In the genomic region with DNA sequence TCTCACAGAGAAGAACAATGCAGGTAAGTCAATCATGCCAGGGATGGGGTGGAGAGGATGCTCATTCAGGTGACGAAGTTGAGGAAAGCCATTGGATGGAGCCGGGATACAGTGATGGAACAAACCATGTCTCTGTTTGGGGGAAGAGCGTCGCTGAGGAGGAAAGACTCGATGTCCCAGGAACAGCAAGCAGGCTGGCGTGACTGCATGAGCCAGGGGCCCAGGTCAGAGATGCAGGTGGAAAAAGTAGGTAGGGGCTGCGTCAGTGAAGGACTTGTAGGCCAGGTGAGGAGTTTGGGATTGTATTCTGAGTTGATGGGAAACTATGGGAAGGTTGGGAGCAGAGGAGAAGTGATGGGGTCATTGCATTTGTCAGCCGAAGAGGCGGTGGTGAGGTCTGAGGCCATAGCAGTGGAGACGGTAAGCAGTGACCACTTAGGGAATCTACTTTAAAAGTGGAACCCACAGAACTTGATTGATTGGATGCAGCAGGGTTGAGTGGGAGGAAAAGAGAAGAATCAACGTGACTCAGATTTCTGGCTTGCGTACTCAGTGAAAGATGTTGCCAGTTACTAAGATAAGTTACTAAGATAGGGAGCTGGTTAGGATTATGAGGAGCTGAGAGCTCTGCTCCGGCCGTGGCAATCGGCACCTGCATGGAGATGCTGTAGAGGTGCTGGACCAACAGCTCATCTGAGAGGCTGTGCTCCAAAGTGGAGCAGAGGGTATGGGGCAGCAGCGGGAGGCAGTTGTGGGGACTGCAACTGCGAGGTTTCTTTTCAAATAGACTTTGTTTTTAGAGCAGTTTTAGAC, we compare ENCODE assay signal across 14 cellular contexts. TPM values are rescaled to one million over a fixed set of nuclear protein-coding genes. Genes with fewer than 3 reads are reported as not detected.
DNase-seq lines count a peak whose midpoint lies in the region; ATAC-seq and TF ChIP-seq lines count a peak whose summit lies in the region.
"Had no signal": no experiment of that assay in that cellular context is flagged by ENCODE, and none has a peak within 500 bp of the region (broad histone marks: within the 10 kb centered on the region; RNA-seq: fewer than 3 reads in every experiment).

No MANE protein-coding gene starts in this region.

- no peak overlapping the region for H4K8ac ChIP-seq in neuronal stem cell (ENCODE audit: low read depth, low read length)

- no peaks in the 10 kb centered on the region; the same call in 1 of the 2 replicates for H3K36me3 Mint-ChIP-seq in HFFc6 (ENCODE audit: low read depth)

- H3K23ac ChIP-seq in neuronal stem cell (ENCODE audit: low read depth, low read length, poor library complexity): no peak overlapping the region

- no peak for ATAC-seq in HG02981 (IDR thresholded peaks at IDR 0.05; ENCODE audit: unreplicated experiment)

- H2BK12ac ChIP-seq in neuronal stem cell (ENCODE audit: low read length): no peak overlapping the region

- H3K18ac ChIP-seq in neuronal stem cell (ENCODE audit: low read length): no peak overlapping the region

- no peak overlapping the region for H2BK120ac ChIP-seq in neuronal stem cell (ENCODE audit: low read depth, low read length)

- in situ Hi-C loops in transverse colon (cut with MboI; ENCODE audit: low pct_ligation_motif_present in 1 of 4, low pct_unique_long_range_greater_than_20kb in 1 of 4, low sequenced_read_pairs in 3 of 4): no loop called here

- H3K4me2 ChIP-seq in neuronal stem cell (ENCODE audit: insufficient read depth, low read length, poor library complexity, severe bottlenecking): no peak overlapping the region

- H3K14ac ChIP-seq in neuronal stem cell (ENCODE audit: low read length): no peak overlapping the region

- no peaks in the 10 kb centered on the region for H3K79me1 ChIP-seq in neuronal stem cell (ENCODE audit: low read depth, low read length)

- no peaks in the 10 kb centered on the region for H3K4me1 ChIP-seq in neuronal stem cell (ENCODE audit: control insufficient read depth in 2 of 2, insufficient read depth in 1 of 2, low read depth in 1 of 2, low read length in 2 of 2)
- peaks cover 0 to 6% (median 0%) of the 10 kb centered on the region in 4 donors for H3K4me1 ChIP-seq in transverse colon
- H3K4me1 ChIP-seq: pancreas had no signal

- no peak overlapping the region for H2BK5ac ChIP-seq in neuronal stem cell (ENCODE audit: low read length)

- H3K36me3 ChIP-seq in neuronal stem cell (replicated peaks in 1 of 2; ENCODE audit: control insufficient read depth in 2 of 2, insufficient read depth in 2 of 2, low read length in 2 of 2) (no peaks in the 10 kb centered on the region), transverse colon (no peaks in the 10 kb centered on the region)
- H3K36me3 ChIP-seq: pancreas, upper lobe of left lung had no signal

- peaks cover 10% of the 10 kb centered on the region for H3K4me1 Mint-ChIP-seq in HFFc6 (ENCODE audit: low read depth)

- H3K9ac ChIP-seq in neuronal stem cell (ENCODE audit: low read depth, low read length, poor library complexity): no peak overlapping the region

- H3K4me3 ChIP-seq in AG10803 (ENCODE audit: low read length) (no peak overlapping the region), fibroblast of villous mesenchyme (ENCODE audit: low read depth, low read length) (no peak overlapping the region), neuronal stem cell (ENCODE audit: low read length in 2 of 2) (no peak overlapping the region), transverse colon (no peak overlapping the region)
- H3K4me3 ChIP-seq: pancreas, upper lobe of left lung had no signal

- no peak for TF ChIP-seq POLR2A in transverse colon (IDR thresholded peaks at IDR 0.05)

- H3K4ac ChIP-seq in neuronal stem cell (ENCODE audit: low read length): no peak overlapping the region

- H2AFZ ChIP-seq in neuronal stem cell (ENCODE audit: low read length): no peak overlapping the region

- H3K4me3 Mint-ChIP-seq in HFFc6: no peak overlapping the region

- WGBS in neuronal stem cell (ENCODE audit: extremely low coverage in 2 of 2, insufficient read length in 2 of 2, insufficient replicate concordance in 1 of 2), 2 donors: no CpG with 5 or more reads among the region's 17 CpGs
- 74 to 81% methylated on average over 14 to 17 of the region's 17 CpGs for WGBS in transverse colon (ENCODE audit: low coverage in 1 of 2), 2 donors

- H3K27me3 ChIP-seq in neuronal stem cell (ENCODE audit: control insufficient read depth in 3 of 3, insufficient read depth in 3 of 3, low read depth in 1 of 3, low read length in 3 of 3): peaks cover 0 to 9% (median 0%) of the 10 kb centered on the region in 3 experiments
- no peaks in the 10 kb centered on the region for H3K27me3 ChIP-seq in transverse colon
- H3K27me3 ChIP-seq: upper lobe of left lung had no signal

- no peak overlapping the region for H2BK15ac ChIP-seq in neuronal stem cell (ENCODE audit: low read length)

- intact Hi-C loops in transverse colon (cut with DNase I; ENCODE audit: low total_unique reads): no loop called here

- H3K27ac Mint-ChIP-seq in HFFc6: no peak overlapping the region

- no peaks in the 10 kb centered on the region for H3K9me3 ChIP-seq in neuronal stem cell (replicated peaks in 1 of 2; ENCODE audit: control insufficient read depth in 2 of 2, insufficient read depth in 1 of 2, low read depth in 1 of 2, low read length in 2 of 2)
- no peaks in the 10 kb centered on the region for H3K9me3 ChIP-seq in transverse colon
- H3K9me3 ChIP-seq: pancreas, upper lobe of left lung had no signal

- H3K27ac ChIP-seq in neuronal stem cell (replicated peaks; ENCODE audit: low read length) (no peak overlapping the region), transverse colon (no peak overlapping the region)
- H3K27ac ChIP-seq: pancreas, upper lobe of left lung had no signal

- peak; percentile 28 for DNase-seq in AG10803 (ENCODE audit: low read depth)
- DNase-seq in HFFc6: peak; percentile 49
- DNase-seq in activated CD8-positive, alpha-beta memory T cell treated with anti-CD3 and anti-CD28 coated beads, Interleukin-2, amount 50 U/mL, for 48 hours: peak; percentile 61
- peak; percentile 67 for DNase-seq in fibroblast of villous mesenchyme (ENCODE audit: low read depth)
- DNase-seq in neuronal stem cell (ENCODE audit: low spot score): no peak
- no peak for DNase-seq in transverse colon
- DNase-seq in activated gamma-delta T cell treated with Interleukin-2 at 50 U/mL for 16 hours: no peak
- DNase-seq: erythroblast, NCI-H774, pancreas, upper lobe of left lung had no signal

- H4K91ac ChIP-seq in neuronal stem cell (ENCODE audit: low read depth, low read length, poor library complexity): no peak overlapping the region

- H2AK5ac ChIP-seq in neuronal stem cell (ENCODE audit: low read depth, low read length): no peak overlapping the region

- no peaks in the 10 kb centered on the region for H3K9me3 Mint-ChIP-seq in HFFc6

- TF ChIP-seq CTCF in AG10803 (conservative IDR thresholded peaks at IDR 0.05; ENCODE audit: low read length) (no peak), HFFc6 (IDR thresholded peaks at IDR 0.05) (no peak), fibroblast of villous mesenchyme (IDR thresholded peaks at IDR 0.05; ENCODE audit: insufficient read depth, low read depth, low read length) (no peak), transverse colon (IDR thresholded peaks at IDR 0.05) (no peak)

- H3K27me3 Mint-ChIP-seq in HFFc6 (ENCODE audit: insufficient read depth): peaks cover 58% of the 10 kb centered on the region

- TF ChIP-seq EP300 in transverse colon (IDR thresholded peaks at IDR 0.05; ENCODE audit: low read depth): no peak

RNA-seq across cellular contexts. Expression of a gene that starts 12.5 kb away (rescaled TPM):
- not detected for total RNA-seq in HFFc6 (2021; fragmentation: NEBNext Ultra II Directional; extraction: Animal tissue kit (Norgen Biotek cat#: 25700))
- total RNA-seq in fibroblast of villous mesenchyme: under 0.01 TPM in 1 of 2 replicates, not detected in the other
- polyA plus RNA-seq in neuronal stem cell (2013, experiment 1 of 2): not detected
- not detected for polyA plus RNA-seq in neuronal stem cell (2013, experiment 2 of 2)
- total RNA-seq in transverse colon: 1 to 10 TPM in 1 of 4 donors, under 1 TPM in 1, not detected in 2; 0.79 to 1.1 TPM
- total RNA-seq: LHCN-M2 had no signal
- polyA plus RNA-seq: keratinocyte had no signal

RNA-seq across cellular contexts. Expression of a gene that starts 14.1 kb away (rescaled TPM):
- 10 to 100 TPM; 53.4 to 75.2 (median 66.3) TPM for total RNA-seq in HFFc6 (2021; fragmentation: NEBNext Ultra II Directional; extraction: Animal tissue kit (Norgen Biotek cat#: 25700))
- total RNA-seq in fibroblast of villous mesenchyme (29.6 and 47.5 TPM in 2 replicates), transverse colon (10 to 100 TPM; 45.0 to 80.7 (median 64.7) TPM)
- 75.9 TPM for polyA plus RNA-seq in neuronal stem cell (2013, experiment 1 of 2)
- polyA plus RNA-seq in neuronal stem cell (2013, experiment 2 of 2): 76.3 TPM

Comparison
In these comparisons a context has a peak if more than half of its experiments do, and no peak if none do; other contexts are left out.
1. DNase-seq: peak in AG10803 (single experiment), HFFc6 (single experiment), activated CD8-positive, alpha-beta memory T cell treated with anti-CD3 and anti-CD28 coated beads, Interleukin-2, amount 50 U/mL, for 48 hours (single experiment) and fibroblast of villous mesenchyme (single experiment); none in neuronal stem cell (single experiment), transverse colon (single experiment) and activated gamma-delta T cell treated with Interleukin-2 at 50 U/mL for 16 hours (single experiment).